Comparison of ENCODE assay signal across 1 cellular context in the genomic region with DNA sequence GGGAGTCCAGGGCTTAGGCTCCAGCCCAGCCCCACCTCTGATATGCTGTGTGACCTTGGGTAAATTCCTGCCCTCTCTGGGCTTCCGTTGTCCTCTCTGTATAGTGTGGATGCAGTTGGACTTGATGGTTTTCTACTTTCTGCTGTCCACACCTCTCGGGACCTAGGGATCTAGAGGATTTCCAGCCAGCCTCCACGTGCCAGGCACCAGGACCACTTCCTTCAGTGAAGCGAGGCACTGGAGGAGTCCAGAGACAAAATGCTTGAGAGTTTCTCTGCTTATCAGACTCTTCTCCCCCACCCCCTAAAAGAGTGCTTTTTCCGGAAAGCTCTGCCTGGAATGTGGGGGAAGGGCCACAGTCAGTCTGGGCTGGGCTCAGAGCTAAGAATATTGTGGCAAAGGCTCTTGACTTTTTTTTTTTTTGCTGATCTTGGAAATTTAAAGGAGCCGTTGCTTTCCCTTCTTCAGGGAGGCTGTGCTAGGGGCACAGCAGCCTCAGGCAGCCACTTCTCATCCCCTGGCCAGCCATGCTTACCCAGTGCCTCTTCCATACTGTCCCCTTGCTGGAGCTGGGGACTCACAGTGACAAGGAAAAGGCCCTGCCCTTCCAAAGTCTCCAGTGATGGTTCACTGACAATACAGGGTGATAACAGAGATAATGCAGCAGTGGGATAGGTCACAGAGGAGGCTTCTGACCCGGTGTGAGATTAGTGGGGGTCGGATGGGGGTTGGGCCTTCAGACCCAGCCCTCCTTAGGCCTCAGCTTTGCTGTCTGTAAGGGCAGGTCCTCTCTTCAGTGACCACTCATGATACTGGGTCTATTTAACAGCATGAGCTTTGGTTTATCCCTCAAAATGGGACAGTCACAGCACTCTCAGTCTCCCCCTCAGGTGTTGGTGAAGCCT.
TF ChIP-seq lines count a peak whose summit lies in the region.

No MANE protein-coding gene starts in this region.

TF ChIP-seq in SK-N-SH treated with all-trans-retinoic acid at 6 μM for 48 hours, 23 proteins besides CTCF, POLR2A, EP300 and RAD21 (continued from another document):
- no peak for TF ChIP-seq POU6F1 (CRISPR knock-in tag; IDR thresholded peaks at IDR 0.05; ENCODE audit: borderline replicate concordance, low read depth)
- TF ChIP-seq ZNF565 (CRISPR knock-in tag; conservative IDR thresholded peaks at IDR 0.05; ENCODE audit: low read depth), result no peak
- no peak for TF ChIP-seq GLIS3 (CRISPR knock-in tag; IDR thresholded peaks at IDR 0.05)
- no peak for TF ChIP-seq TOX (CRISPR knock-in tag; IDR thresholded peaks at IDR 0.05; ENCODE audit: borderline replicate concordance)
- no peak for TF ChIP-seq ZNF70 (CRISPR knock-in tag; IDR thresholded peaks at IDR 0.05)
- TF ChIP-seq OSR1 (CRISPR knock-in tag; IDR thresholded peaks at IDR 0.05), result no peak
